Comparison of ENCODE assay signal across 8 cellular contexts in the genomic region with DNA sequence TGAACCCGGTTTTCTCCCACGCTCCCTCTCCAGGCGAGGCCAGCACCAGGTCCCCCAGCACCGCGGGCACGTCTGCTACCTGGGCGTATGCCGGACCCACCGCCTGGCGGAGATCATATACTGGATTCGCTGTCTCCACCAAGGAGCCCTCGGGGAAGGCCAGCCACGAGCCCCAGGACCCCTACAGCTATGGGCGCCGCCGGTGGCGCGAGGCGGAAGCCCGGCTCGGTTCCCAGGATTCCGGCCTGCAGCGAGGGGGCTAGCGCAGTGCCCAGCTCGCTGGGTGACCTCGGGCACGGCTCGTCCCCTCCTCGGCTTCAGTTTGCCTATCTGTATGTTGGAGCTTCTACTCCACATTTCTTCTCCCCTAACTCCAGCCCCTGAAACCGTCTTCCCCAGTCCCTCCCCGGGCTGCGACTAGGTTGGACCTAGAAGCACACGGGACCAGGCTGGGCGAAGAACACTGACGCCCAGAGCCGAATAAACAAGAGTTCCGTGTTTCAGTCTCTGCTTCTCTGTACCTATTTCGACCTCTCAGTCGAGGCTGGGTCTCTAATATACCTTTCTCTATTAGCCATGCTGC. TPM values are rescaled to one million over a fixed set of nuclear protein-coding genes. Genes with fewer than 3 reads are reported as not detected.
DNase-seq lines count a peak whose midpoint lies in the region; ATAC-seq and TF ChIP-seq lines count a peak whose summit lies in the region.

No MANE protein-coding gene starts in this region.

- no peaks in the 10 kb centered on the region for H3K27me3 ChIP-seq in Caco-2 (replicated peaks; ENCODE audit: control insufficient read depth, insufficient read depth, low read length)

- H3K27ac Mint-ChIP-seq in Caco-2 (ENCODE audit: unreplicated experiment) (peak overlapping the region; percentile 60), T-helper 17 cell (peak overlapping the region; percentile 93), glutamatergic neuron (ENCODE audit: unreplicated experiment) (peak overlapping the region; percentile 98), progenitor cell of endocrine pancreas (peak overlapping the region; percentile 90)

- POLR2A ChIA-PET in Caco-2 (lab: Charles Lee): interaction anchor here (0.7 kb wide), 1 partner anchor 738 kb away, joined by 5 read pairs; no protein-coding TSS in a partner anchor

- no peaks in the 10 kb centered on the region for H3K4me1 ChIP-seq in Caco-2

- H3K36me3 Mint-ChIP-seq in Caco-2 (ENCODE audit: insufficient read depth, unreplicated experiment) (peaks cover 78% of the 10 kb centered on the region), T-helper 17 cell (ENCODE audit: low read depth) (peaks cover 8% of the 10 kb centered on the region), glutamatergic neuron (ENCODE audit: unreplicated experiment) (no peaks in the 10 kb centered on the region), progenitor cell of endocrine pancreas (ENCODE audit: insufficient read depth) (peaks cover 10% of the 10 kb centered on the region)

- H3K27me3 Mint-ChIP-seq in Caco-2 (ENCODE audit: insufficient read depth, unreplicated experiment) (no peaks in the 10 kb centered on the region), T-helper 17 cell (peaks cover 13% of the 10 kb centered on the region), glutamatergic neuron (ENCODE audit: unreplicated experiment) (peaks cover 20% of the 10 kb centered on the region), progenitor cell of endocrine pancreas (no peaks in the 10 kb centered on the region)

- CTCF ChIA-PET in Caco-2 (lab: Charles Lee): no interaction called here

- no TSS peak for BruUV-seq in Caco-2 (replicated peaks; lab: Mats Ljungman, UMichigan)

- TF ChIP-seq CTCF in Caco-2 (IDR thresholded peaks at IDR 0.05; ENCODE audit: insufficient read depth in 1 of 2, low read depth in 1 of 2, low read length in 1 of 2, severe bottlenecking in 1 of 2, unreplicated experiment in 1 of 2) (no peak), glutamatergic neuron (IDR thresholded peaks at IDR 0.05; ENCODE audit: partially characterized antibody, unreplicated experiment) (no peak), progenitor cell of endocrine pancreas (IDR thresholded peaks at IDR 0.05; ENCODE audit: unreplicated experiment) (no peak)

- DNase-seq in Caco-2 (no peak), T-helper 17 cell (no peak), glutamatergic neuron (no peak), progenitor cell of endocrine pancreas (ENCODE audit: low spot score, unreplicated experiment) (no peak), SHP77 (lab: John Stamatoyannopoulos, UW) (no peak), NOMO-1 (lab: John Stamatoyannopoulos, UW; ENCODE audit: unreplicated experiment in 2 of 2) (no peak)

- intact Hi-C loops in Caco-2 (cut with micrococcal nuclease; ENCODE audit: unreplicated experiment): no loop called here

- peaks cover 3% of the 10 kb centered on the region; the same call in 1 of the 2 replicates for H3K36me3 ChIP-seq in Caco-2 (ENCODE audit: control insufficient read depth, insufficient read depth, low read length)

- H3K9me3 ChIP-seq in Caco-2 (0 out of 2 replicates have a peak, but pooled peaks cover 2% of the 10 kb centered on the region), T-helper 17 cell (ENCODE audit: control insufficient read depth, low read length, poor library complexity, severe bottlenecking) (no peaks in the 10 kb centered on the region)

- no peak overlapping the region for H3K4me3 ChIP-seq in Caco-2 (ENCODE audit: low read depth, low read length)

- H3K4me1 Mint-ChIP-seq in Caco-2 (ENCODE audit: low read depth, unreplicated experiment) (peaks cover 14% of the 10 kb centered on the region), T-helper 17 cell (peaks cover 32% of the 10 kb centered on the region), glutamatergic neuron (ENCODE audit: low read depth, unreplicated experiment) (peaks cover 10% of the 10 kb centered on the region), progenitor cell of endocrine pancreas (ENCODE audit: low read depth) (peaks cover 11% of the 10 kb centered on the region)

- H3K9me3 Mint-ChIP-seq in Caco-2 (ENCODE audit: unreplicated experiment) (peaks cover 10% of the 10 kb centered on the region), glutamatergic neuron (ENCODE audit: unreplicated experiment) (peaks cover 19% of the 10 kb centered on the region), progenitor cell of endocrine pancreas (ENCODE audit: low read depth) (no peaks in the 10 kb centered on the region)

- peak; percentile 23 for ATAC-seq in T-helper 17 cell
- no peak for ATAC-seq in HG02678 (IDR thresholded peaks at IDR 0.05; ENCODE audit: unreplicated experiment)
- no peak for ATAC-seq in GM19023 (IDR thresholded peaks at IDR 0.05; ENCODE audit: unreplicated experiment)

- H3K4me3 Mint-ChIP-seq in Caco-2 (ENCODE audit: unreplicated experiment) (peak overlapping the region; percentile 58), T-helper 17 cell (peak overlapping the region; percentile 96), glutamatergic neuron (ENCODE audit: unreplicated experiment) (peak overlapping the region; percentile 99), progenitor cell of endocrine pancreas (ENCODE audit: low read depth) (peak overlapping the region; percentile 80)

RNA-seq across cellular contexts. Expression of a gene that starts 0.8 kb away (rescaled TPM):
- total RNA-seq in Caco-2 (2022) (1.9 and 2.0 TPM in 2 replicates), T-helper 17 cell (1 to 10 TPM in 1 of 2 donors, under 1 TPM in 1; 0.31 to 1.0 TPM), glutamatergic neuron (ENCODE audit: unreplicated experiment) (133 TPM), progenitor cell of endocrine pancreas (49.9 and 53.1 TPM in 2 replicates)

RNA-seq across cellular contexts. Expression of a gene that starts 0.8 kb away (rescaled TPM):
- total RNA-seq in Caco-2 (2022): 8.5 and 10.4 TPM in 2 replicates
- 1 to 10 TPM; 2.8 to 2.9 TPM for total RNA-seq in T-helper 17 cell
- 3.2 TPM for total RNA-seq in glutamatergic neuron (ENCODE audit: unreplicated experiment)
- 7.7 TPM in 2 replicates for total RNA-seq in progenitor cell of endocrine pancreas

RNA-seq across cellular contexts. Expression of a gene that starts 13.1 kb away (rescaled TPM):
- 326 and 343 TPM in 2 replicates for total RNA-seq in Caco-2 (2022)
- 10 to 100 TPM; 83.9 to 97.7 TPM for total RNA-seq in T-helper 17 cell
- 177 TPM for total RNA-seq in glutamatergic neuron (ENCODE audit: unreplicated experiment)
- 299 and 306 TPM in 2 replicates for total RNA-seq in progenitor cell of endocrine pancreas

RNA-seq across cellular contexts. Expression of a gene that starts 24.4 kb away (rescaled TPM):
- total RNA-seq in Caco-2 (2022) (103 and 111 TPM in 2 replicates), T-helper 17 cell (10 to 100 TPM; 10.2 to 15.6 TPM), glutamatergic neuron (ENCODE audit: unreplicated experiment) (7.5 TPM), progenitor cell of endocrine pancreas (58.5 and 59.0 TPM in 2 replicates)

RNA-seq across cellular contexts. Expression of a gene that starts 24.5 kb away (rescaled TPM):
- total RNA-seq in Caco-2 (2022): 125 and 131 TPM in 2 replicates
- total RNA-seq in T-helper 17 cell: 100 to 1,000 TPM; 162 to 181 TPM
- total RNA-seq in glutamatergic neuron (ENCODE audit: unreplicated experiment): 40.1 TPM
- 103 and 110 TPM in 2 replicates for total RNA-seq in progenitor cell of endocrine pancreas

Comparison
In these comparisons a context has a peak if more than half of its experiments do, and no peak if none do; other contexts are left out.
1. RNA of a gene that starts 0.8 kb away (total RNA-seq): 133 TPM in glutamatergic neuron (single experiment) and 49.9 to 53.1 TPM in progenitor cell of endocrine pancreas; 1.9 to 2.0 TPM in Caco-2 and 0.31 to 1.0 TPM in T-helper 17 cell; every median in the first group is over 10 times any median in the second.
2. Peak in every context shown above with its lines, with median percentiles within 50 percentile points of each other: H3K27ac Mint-ChIP-seq and H3K4me3 Mint-ChIP-seq.